In genomic region chr5:130109152-130109551, GRCh38 we compare ENCODE assay signal across 8 cellular contexts.
A peak's percentile ranks its signal among the peaks of the same experiment; 100 is the strongest.
DNase-seq lines count a peak whose midpoint lies in the region; ATAC-seq, FAIRE-seq and TF ChIP-seq lines count a peak whose summit lies in the region.

No MANE protein-coding gene starts in this region.

- H3K27ac ChIP-seq in endothelial cell of umbilical vein (ENCODE audit: insufficient read depth, low read depth, low read length): no peak overlapping the region

- no peaks in the 10 kb centered on the region for H3K9me3 ChIP-seq in endothelial cell of umbilical vein (replicated peaks; ENCODE audit: control insufficient read depth, insufficient read depth, low read length)

- TF ChIP-seq CTCF in natural killer cell (IDR thresholded peaks at IDR 0.05) (peak; percentile 26), endothelial cell of umbilical vein (IDR thresholded peaks at IDR 0.05; ENCODE audit: extremely low read depth in 1 of 2, insufficient read depth in 1 of 2, low read depth in 1 of 2, low read length in 2 of 2) (peak; percentile 27 to 47), progenitor cell of endocrine pancreas (IDR thresholded peaks at IDR 0.05; ENCODE audit: unreplicated experiment) (peak; percentile 76)

- H3K36me3 ChIP-seq in endothelial cell of umbilical vein (ENCODE audit: control insufficient read depth in 2 of 2, extremely low read depth in 1 of 2, insufficient read depth in 2 of 2, low read length in 2 of 2): no peaks in the 10 kb centered on the region

- DNase-seq in natural killer cell: no peak
- no peak for DNase-seq in natural killer cell treated with Interleukin-12 subunit alpha and Interleukin-12 subunit beta and Interleukin-15 and Interleukin-18, amount 100 ng/mL, for 72 hours (ENCODE audit: low spot score)
- peak; percentile 5 for DNase-seq in NCI-H82 treated with DMSO at 0.1 percent for 48 hours (lab: John Stamatoyannopoulos, UW; ENCODE audit: unreplicated experiment)
- peak; percentile 33 for DNase-seq in endothelial cell of umbilical vein (ENCODE audit: low read depth, low spot score)
- no peak for DNase-seq in progenitor cell of endocrine pancreas (ENCODE audit: low spot score, unreplicated experiment)
- DNase-seq in middle frontal gyrus (ENCODE audit: extremely low spot score, low spot score): no peak
- no peak for DNase-seq in ecto neural progenitor cell (ENCODE audit: low spot score)

- H3K27ac Mint-ChIP-seq in natural killer cell: no peak overlapping the region
- no peak overlapping the region for H3K27ac Mint-ChIP-seq in natural killer cell treated with Interleukin-12 subunit alpha and Interleukin-12 subunit beta and Interleukin-15 and Interleukin-18, amount 100 ng/mL, for 72 hours
- H3K27ac Mint-ChIP-seq in progenitor cell of endocrine pancreas: no peak overlapping the region

- H4K20me1 ChIP-seq in endothelial cell of umbilical vein (replicated peaks; ENCODE audit: control insufficient read depth, extremely low read depth, insufficient read depth, low read length): no peaks in the 10 kb centered on the region

- no TSS peak for BruUV-seq in endothelial cell of umbilical vein (replicated peaks; lab: Mats Ljungman, UMichigan)

- no peaks in the 10 kb centered on the region for H3K27me3 Mint-ChIP-seq in natural killer cell (ENCODE audit: low read depth in 2 of 2)
- H3K27me3 Mint-ChIP-seq in natural killer cell treated with Interleukin-12 subunit alpha and Interleukin-12 subunit beta and Interleukin-15 and Interleukin-18, amount 100 ng/mL, for 72 hours: no peaks in the 10 kb centered on the region
- H3K27me3 Mint-ChIP-seq in progenitor cell of endocrine pancreas: no peaks in the 10 kb centered on the region

- H3K9me3 Mint-ChIP-seq in natural killer cell: no peaks in the 10 kb centered on the region
- no peaks in the 10 kb centered on the region for H3K9me3 Mint-ChIP-seq in natural killer cell treated with Interleukin-12 subunit alpha and Interleukin-12 subunit beta and Interleukin-15 and Interleukin-18, amount 100 ng/mL, for 72 hours
- no peaks in the 10 kb centered on the region for H3K9me3 Mint-ChIP-seq in progenitor cell of endocrine pancreas (ENCODE audit: low read depth)

- no peak overlapping the region for H2AFZ ChIP-seq in endothelial cell of umbilical vein (ENCODE audit: low read depth, low read length)

- H3K79me2 ChIP-seq in endothelial cell of umbilical vein (ENCODE audit: control insufficient read depth, insufficient read depth, low read length): no peaks in the 10 kb centered on the region

- POLR2A ChIA-PET in endothelial cell of umbilical vein (lab: Charles Lee): no interaction called here

- FAIRE-seq in endothelial cell of umbilical vein (lab: Jason Lieb, UNC): peak; percentile 54

- H3K9me1 ChIP-seq in endothelial cell of umbilical vein (replicated peaks; ENCODE audit: control insufficient read depth, extremely low read depth, insufficient read depth, low read length): no peaks in the 10 kb centered on the region

- intact Hi-C loops in natural killer cell (cut with micrococcal nuclease) (loop anchor here (1.0 kb wide), 1 partner anchor 1001 kb away; no protein-coding TSS in a partner anchor), endothelial cell of umbilical vein (cut with micrococcal nuclease) (loop anchor here (1.0 to 10.0 kb wide), 7 partner anchors 32 to 1308 kb away; no protein-coding TSS in a partner anchor)

- dilution Hi-C loops in endothelial cell of umbilical vein (cut with MboI; ENCODE audit: extremely low pct_ligation_motif_present, low sequenced_read_pairs): no loop called here

- H3K4me1 Mint-ChIP-seq in natural killer cell (no peaks in the 10 kb centered on the region), progenitor cell of endocrine pancreas (ENCODE audit: low read depth) (no peaks in the 10 kb centered on the region)
- no peaks in the 10 kb centered on the region for H3K4me1 Mint-ChIP-seq in natural killer cell treated with Interleukin-12 subunit alpha and Interleukin-12 subunit beta and Interleukin-15 and Interleukin-18, amount 100 ng/mL, for 72 hours (ENCODE audit: low read depth in 2 of 2)

- H3K9ac ChIP-seq in endothelial cell of umbilical vein (replicated peaks; ENCODE audit: extremely low read depth, insufficient read depth, low read length): no peak overlapping the region

- H3K4me3 ChIP-seq in endothelial cell of umbilical vein (replicated peaks in 1 of 3; ENCODE audit: insufficient read depth in 1 of 3, low read depth in 1 of 3, low read length in 3 of 3): no peak overlapping the region

- H3K4me3 Mint-ChIP-seq in natural killer cell: no peak overlapping the region
- no peak overlapping the region for H3K4me3 Mint-ChIP-seq in natural killer cell treated with Interleukin-12 subunit alpha and Interleukin-12 subunit beta and Interleukin-15 and Interleukin-18, amount 100 ng/mL, for 72 hours
- H3K4me3 Mint-ChIP-seq in progenitor cell of endocrine pancreas (ENCODE audit: low read depth): no peak overlapping the region

- no peaks in the 10 kb centered on the region for H3K27me3 ChIP-seq in endothelial cell of umbilical vein (ENCODE audit: control insufficient read depth in 2 of 2, insufficient read depth in 2 of 2, low read length in 2 of 2)

- H3K4me1 ChIP-seq in endothelial cell of umbilical vein (ENCODE audit: control insufficient read depth, extremely low read depth, insufficient read depth, low read length): no peaks in the 10 kb centered on the region

- no peak overlapping the region for H3K4me2 ChIP-seq in endothelial cell of umbilical vein (ENCODE audit: insufficient read depth, low read length)

- CTCF ChIA-PET in endothelial cell of umbilical vein (lab: Charles Lee): interaction anchor here (1.1 to 2.1 kb wide), 4 partner anchors 9 to 770 kb away, joined by 3 to 13 read pairs (median 6); no protein-coding TSS in a partner anchor

- no peak for TF ChIP-seq POLR2A in endothelial cell of umbilical vein (IDR thresholded peaks at IDR 0.05; ENCODE audit: low read depth, low read length)

- H3K36me3 Mint-ChIP-seq in natural killer cell (no peaks in the 10 kb centered on the region), progenitor cell of endocrine pancreas (ENCODE audit: insufficient read depth) (no peaks in the 10 kb centered on the region)
- no peaks in the 10 kb centered on the region for H3K36me3 Mint-ChIP-seq in natural killer cell treated with Interleukin-12 subunit alpha and Interleukin-12 subunit beta and Interleukin-15 and Interleukin-18, amount 100 ng/mL, for 72 hours

- ATAC-seq in natural killer cell: no peak
- ATAC-seq in natural killer cell treated with Interleukin-12 subunit alpha and Interleukin-12 subunit beta and Interleukin-15 and Interleukin-18, amount 100 ng/mL, for 72 hours: no peak
- peak; percentile 52 for ATAC-seq in HG02763 (IDR thresholded peaks at IDR 0.05; ENCODE audit: unreplicated experiment)

TF ChIP-seq in endothelial cell of umbilical vein, 7 proteins besides CTCF, POLR2A, EP300 and RAD21:
- TF ChIP-seq FOS (IDR thresholded peaks at IDR 0.05; ENCODE audit: borderline replicate concordance, insufficient read depth, low read length) (no peak), MAX (IDR thresholded peaks at IDR 0.05; ENCODE audit: insufficient read depth, insufficient read length) (no peak), MYC (IDR thresholded peaks at IDR 0.05; ENCODE audit: low read depth, low read length) (no peak), EZH2 (IDR thresholded peaks at IDR 0.05; ENCODE audit: borderline replicate concordance, low read depth, low read length, severe bottlenecking) (no peak), GATA2 (IDR thresholded peaks at IDR 0.05; ENCODE audit: insufficient read depth, insufficient read length, low read depth, low read length) (no peak), POLR2AphosphoS5 (IDR thresholded peaks at IDR 0.05; ENCODE audit: insufficient read depth, low read depth, low read length) (no peak), JUN (IDR thresholded peaks at IDR 0.05; ENCODE audit: borderline replicate concordance, insufficient read depth, insufficient read length, low read depth) (no peak)
TF ChIP-seq in endothelial cell of umbilical vein: peak in this region for 0.

Comparison
In these comparisons a context has a peak if more than half of its experiments do, and no peak if none do; other contexts are left out.
1. DNase-seq: peak in NCI-H82 treated with DMSO at 0.1 percent for 48 hours (single experiment) and endothelial cell of umbilical vein (single experiment); none in natural killer cell (single experiment), natural killer cell treated with Interleukin-12 subunit alpha and Interleukin-12 subunit beta and Interleukin-15 and Interleukin-18, amount 100 ng/mL, for 72 hours (single experiment), progenitor cell of endocrine pancreas (single experiment), middle frontal gyrus (single experiment) and ecto neural progenitor cell (single experiment).
2. CTCF ChIP-seq: peak in every context shown above with its lines; median percentile 76 in progenitor cell of endocrine pancreas; 37 in endothelial cell of umbilical vein; 26 in natural killer cell.